Comparison of ENCODE assay signal across 10 cellular contexts in the genomic region with DNA sequence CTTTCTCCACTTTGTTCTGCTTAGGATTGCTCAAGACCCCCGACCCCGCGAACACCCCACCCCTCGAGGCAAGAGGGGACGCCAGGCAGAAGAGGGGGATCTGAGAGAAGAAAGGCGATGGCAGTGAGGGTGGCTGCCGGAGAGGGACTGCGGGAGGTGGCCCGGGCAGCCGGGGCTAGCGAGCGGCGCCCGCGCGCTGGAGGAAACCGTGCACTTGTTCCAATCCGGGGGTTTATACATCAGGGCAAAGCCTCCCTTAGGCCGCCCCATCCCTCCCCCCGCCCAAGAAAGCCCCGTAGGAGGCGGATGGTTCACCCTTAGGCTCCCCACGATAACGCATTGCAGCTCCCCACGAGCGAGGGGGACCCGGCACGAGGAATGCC. TPM values are rescaled to one million over a fixed set of nuclear protein-coding genes. Genes with fewer than 3 reads are reported as not detected.
DNase-seq lines count a peak whose midpoint lies in the region; ATAC-seq and TF ChIP-seq lines count a peak whose summit lies in the region.
"Had no signal": no experiment of that assay in that cellular context is flagged by ENCODE, and none has a peak within 500 bp of the region (broad histone marks: within the 10 kb centered on the region; RNA-seq: fewer than 3 reads in every experiment).

No MANE protein-coding gene starts in this region.

- peaks cover 6% of the 10 kb centered on the region for H3K4me1 Mint-ChIP-seq in activated CD4-positive, alpha-beta T cell treated with anti-CD3 and anti-CD28 coated beads, Interleukin-2, amount 10 ng/mL, durations not matched to agents 7 days and 5 days
- H3K4me1 Mint-ChIP-seq in memory B cell: no peaks in the 10 kb centered on the region

- H3K9me3 Mint-ChIP-seq in activated CD4-positive, alpha-beta T cell treated with anti-CD3 and anti-CD28 coated beads, Interleukin-2, amount 10 ng/mL, durations not matched to agents 7 days and 5 days: no peaks in the 10 kb centered on the region
- no peaks in the 10 kb centered on the region for H3K9me3 Mint-ChIP-seq in memory B cell
- H3K9me3 Mint-ChIP-seq: activated naive CD4-positive, alpha-beta T cell treated with anti-CD3 and anti-CD28 coated beads, Interleukin-2, amount 50 U/mL, for 72 hours; IgD-negative memory B cell had no signal

- TF ChIP-seq CTCF in upper lobe of right lung (IDR thresholded peaks at IDR 0.05): no peak

- H3K27me3 Mint-ChIP-seq in activated CD4-positive, alpha-beta T cell treated with anti-CD3 and anti-CD28 coated beads, Interleukin-2, amount 10 ng/mL, durations not matched to agents 7 days and 5 days: peaks cover 67% of the 10 kb centered on the region
- peaks cover 15% of the 10 kb centered on the region for H3K27me3 Mint-ChIP-seq in memory B cell

- DNase-seq in activated CD4-positive, alpha-beta T cell treated with anti-CD3 and anti-CD28 coated beads, Interleukin-2, amount 10 ng/mL, durations not matched to agents 7 days and 5 days: no peak
- no peak for DNase-seq in activated CD4-positive, alpha-beta T cell treated with anti-CD3 and anti-CD28 coated beads for 1 hour
- DNase-seq in cerebellum (ENCODE audit: low spot score) (peak; percentile 25), memory B cell (ENCODE audit: low spot score in 2 of 2) (no peak), upper lobe of right lung (no peak), cerebellar cortex (ENCODE audit: low spot score) (no peak), RKO (ENCODE audit: low spot score) (no peak), NCI-H1694 treated with DMSO at 0.1 percent for 48 hours (lab: John Stamatoyannopoulos, UW) (no peak)

- CTCF ChIA-PET in activated CD4-positive, alpha-beta T cell treated with anti-CD3 and anti-CD28 coated beads, Interleukin-2, amount 10 ng/mL, durations not matched to agents 7 days and 5 days (lab: Charles Lee): no interaction called here

- no peak for ATAC-seq in memory B cell (ENCODE audit: low read depth)
- ATAC-seq in upper lobe of right lung: peak; percentile 34

- POLR2A ChIA-PET in activated CD4-positive, alpha-beta T cell treated with anti-CD3 and anti-CD28 coated beads, Interleukin-2, amount 10 ng/mL, durations not matched to agents 7 days and 5 days (lab: Charles Lee): no interaction called here

- H3K4me3 Mint-ChIP-seq in activated CD4-positive, alpha-beta T cell treated with anti-CD3 and anti-CD28 coated beads, Interleukin-2, amount 10 ng/mL, durations not matched to agents 7 days and 5 days: peak overlapping the region; percentile 57
- H3K4me3 Mint-ChIP-seq in memory B cell: peak overlapping the region; percentile 14

- H3K9me3 ChIP-seq in upper lobe of right lung: no peaks in the 10 kb centered on the region

- no peak overlapping the region for H3K27ac ChIP-seq in upper lobe of right lung

- H3K27ac Mint-ChIP-seq in activated CD4-positive, alpha-beta T cell treated with anti-CD3 and anti-CD28 coated beads, Interleukin-2, amount 10 ng/mL, durations not matched to agents 7 days and 5 days: no peak overlapping the region
- H3K27ac Mint-ChIP-seq in memory B cell: no peak overlapping the region
- H3K27ac Mint-ChIP-seq: activated naive CD4-positive, alpha-beta T cell treated with anti-CD3 and anti-CD28 coated beads, Interleukin-2, amount 50 U/mL, for 72 hours; IgD-negative memory B cell had no signal

- H3K4me3 ChIP-seq in upper lobe of right lung: peak overlapping the region; percentile 49

- peaks cover 27% of the 10 kb centered on the region for H3K27me3 ChIP-seq in upper lobe of right lung

- intact Hi-C loops in upper lobe of right lung (cut with DNase I): no loop called here

- H3K36me3 Mint-ChIP-seq in activated CD4-positive, alpha-beta T cell treated with anti-CD3 and anti-CD28 coated beads, Interleukin-2, amount 10 ng/mL, durations not matched to agents 7 days and 5 days (ENCODE audit: low read depth): no peaks in the 10 kb centered on the region
- no peaks in the 10 kb centered on the region for H3K36me3 Mint-ChIP-seq in memory B cell
- H3K36me3 Mint-ChIP-seq: IgD-negative memory B cell had no signal

- H3K4me1 ChIP-seq in upper lobe of right lung: no peaks in the 10 kb centered on the region

- no peaks in the 10 kb centered on the region for H3K36me3 ChIP-seq in upper lobe of right lung

RNA-seq across cellular contexts. Expression of a gene that starts 0.5 kb away (rescaled TPM):
- not detected for total RNA-seq in activated CD4-positive, alpha-beta T cell treated with anti-CD3 and anti-CD28 coated beads, Interleukin-2, amount 10 ng/mL, durations not matched to agents 7 days and 5 days
- total RNA-seq in cerebellum (64.3 TPM), upper lobe of right lung (1.4 TPM)

Comparison
In these comparisons a context has a peak if more than half of its experiments do, and no peak if none do; other contexts are left out.
1. RNA of a gene that starts 0.5 kb away (total RNA-seq): 64.3 TPM in cerebellum (single experiment); 1.4 TPM in upper lobe of right lung (single experiment) and not detected in activated CD4-positive, alpha-beta T cell treated with anti-CD3 and anti-CD28 coated beads, Interleukin-2, amount 10 ng/mL, durations not matched to agents 7 days and 5 days; every median in the first group is over 10 times any median in the second.